8 cellular contexts compared by ENCODE assay signal in the genomic region with DNA sequence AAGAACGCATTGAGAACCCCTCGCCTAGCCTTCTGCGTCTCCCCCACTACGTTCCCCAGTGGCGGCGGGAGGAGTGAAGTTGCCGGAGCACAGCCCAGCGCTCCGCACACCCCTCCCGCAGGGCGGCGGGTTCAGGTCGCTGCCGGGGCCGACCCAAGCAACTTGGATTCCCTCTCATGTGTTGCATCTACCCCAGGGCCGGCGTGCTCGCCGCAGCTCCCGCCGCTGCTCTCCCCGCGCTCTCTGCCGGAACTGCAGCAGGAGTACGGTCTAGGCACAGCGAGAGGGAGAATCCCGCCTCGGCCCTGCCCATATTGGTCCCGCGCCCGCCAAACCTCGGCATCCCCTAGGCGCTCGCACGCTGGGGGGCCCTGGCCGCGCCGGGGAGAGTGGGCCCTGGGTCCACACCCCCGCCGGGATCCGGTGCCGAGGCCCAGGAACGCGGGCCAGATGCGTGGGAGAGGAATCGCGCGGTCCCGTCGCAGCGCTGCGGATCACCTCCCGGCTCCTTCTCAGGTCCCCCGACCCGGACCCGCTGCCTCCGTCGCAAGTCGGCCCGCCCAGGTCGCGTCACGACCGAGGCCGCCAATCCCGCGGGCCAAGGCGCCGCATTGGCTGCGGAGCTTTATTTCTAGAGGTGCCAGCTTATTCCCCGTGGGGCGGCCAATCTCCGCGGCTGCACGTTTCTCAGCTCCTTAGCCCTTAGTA. TPM values are rescaled to one million over a fixed set of nuclear protein-coding genes. Genes with fewer than 3 reads are reported as not detected.
DNase-seq lines count a peak whose midpoint lies in the region; ATAC-seq, FAIRE-seq and TF ChIP-seq lines count a peak whose summit lies in the region.

No MANE protein-coding gene starts in this region.

- peak overlapping the region; percentile 76 to 98 (median 96) for H3K27ac ChIP-seq in BLaER1 treated with 17β-estradiol and CSF1 and Interleukin-3, amounts not matched to agents 10 nM and 100 nM

- H3K36me3 Mint-ChIP-seq in activated CD8-positive, alpha-beta memory T cell treated with anti-CD3 and anti-CD28 coated beads, Interleukin-2, amount 10 ng/mL, durations not matched to agents 7 days and 5 days, result peaks cover 8% of the 10 kb centered on the region
- H3K36me3 Mint-ChIP-seq in mesothelial cell of epicardium, result no peaks in the 10 kb centered on the region

- peaks cover 3 to 41% (median 22%) of the 10 kb centered on the region in 11 experiments; a peak in 14 of 22 replicates for H4K20me1 ChIP-seq in BLaER1 treated with 17β-estradiol and CSF1 and Interleukin-3, amounts not matched to agents 10 nM and 100 nM

- ATAC-seq in HG03439 (IDR thresholded peaks at IDR 0.05; ENCODE audit: unreplicated experiment), result peak; percentile 41
- ATAC-seq in activated CD8-positive, alpha-beta memory T cell treated with anti-CD3 and anti-CD28 coated beads, Interleukin-2, amount 10 ng/mL, durations not matched to agents 7 days and 5 days, result peak; percentile 65

- no peaks in the 10 kb centered on the region for H3K27me3 ChIP-seq in BLaER1 treated with 17β-estradiol and CSF1 and Interleukin-3, amounts not matched to agents 10 nM and 100 nM
- H3K27me3 ChIP-seq in endocrine pancreas (ENCODE audit: control insufficient read depth, insufficient read depth, low read length), result no peaks in the 10 kb centered on the region

- H3K9me3 ChIP-seq in BLaER1 treated with 17β-estradiol and CSF1 and Interleukin-3, amounts not matched to agents 10 nM and 100 nM (replicated peaks in 1 of 11), result no peaks in the 10 kb centered on the region
- no peaks in the 10 kb centered on the region for H3K9me3 ChIP-seq in endocrine pancreas (ENCODE audit: control insufficient read depth, low read length)

- peak; percentile 75 for FAIRE-seq in GM19239 (lab: Jason Lieb, UNC)

- H3K4me1 Mint-ChIP-seq in activated CD8-positive, alpha-beta memory T cell treated with anti-CD3 and anti-CD28 coated beads, Interleukin-2, amount 10 ng/mL, durations not matched to agents 7 days and 5 days, result peaks cover 28% of the 10 kb centered on the region
- peaks cover 14% of the 10 kb centered on the region for H3K4me1 Mint-ChIP-seq in mesothelial cell of epicardium

- H3K4me1 ChIP-seq in BLaER1 treated with 17β-estradiol and CSF1 and Interleukin-3, amounts not matched to agents 10 nM and 100 nM, result peaks cover 33 to 42% (median 39%) of the 10 kb centered on the region in 10 experiments
- no peaks in the 10 kb centered on the region for H3K4me1 ChIP-seq in endocrine pancreas (ENCODE audit: control insufficient read depth, insufficient read depth, low read length)

- H3K9me3 Mint-ChIP-seq in activated CD8-positive, alpha-beta memory T cell treated with anti-CD3 and anti-CD28 coated beads, Interleukin-2, amount 10 ng/mL, durations not matched to agents 7 days and 5 days (ENCODE audit: low read depth), result no peaks in the 10 kb centered on the region
- H3K9me3 Mint-ChIP-seq in mesothelial cell of epicardium, result no peaks in the 10 kb centered on the region

- H3K27ac Mint-ChIP-seq in activated CD8-positive, alpha-beta memory T cell treated with anti-CD3 and anti-CD28 coated beads, Interleukin-2, amount 10 ng/mL, durations not matched to agents 7 days and 5 days, result peak overlapping the region; percentile 96
- peak overlapping the region; percentile 90 for H3K27ac Mint-ChIP-seq in mesothelial cell of epicardium

- peak overlapping the region; percentile 97 for H3K4me3 Mint-ChIP-seq in activated CD8-positive, alpha-beta memory T cell treated with anti-CD3 and anti-CD28 coated beads, Interleukin-2, amount 10 ng/mL, durations not matched to agents 7 days and 5 days
- H3K4me3 Mint-ChIP-seq in mesothelial cell of epicardium, result peak overlapping the region; percentile 97

- DNase-seq in GM19239 (ENCODE audit: insufficient read length, low spot score) (no peak), NCI-H748 treated with DMSO at 0.1 percent for 48 hours (lab: John Stamatoyannopoulos, UW) (peak; percentile 63), mesothelial cell of epicardium (ENCODE audit: low spot score in 2 of 2, unreplicated experiment in 2 of 2) (peak; percentile 49 to 76)
- peak; percentile 87 for DNase-seq in activated CD8-positive, alpha-beta memory T cell treated with anti-CD3 and anti-CD28 coated beads, Interleukin-2, amount 10 ng/mL, durations not matched to agents 7 days and 5 days
- DNase-seq in stimulated activated CD8-positive, alpha-beta memory T cell treated with anti-CD3 and anti-CD28 coated beads, Interleukin-15, amount 100 ng/mL, for 4 hours (ENCODE audit: low read depth in 2 of 2), result peak; percentile 64 to 66

- CTCF ChIA-PET in activated CD8-positive, alpha-beta memory T cell treated with anti-CD3 and anti-CD28 coated beads, Interleukin-2, amount 10 ng/mL, durations not matched to agents 7 days and 5 days (lab: Charles Lee), result interaction anchor here (0.9 to 7.1 kb wide), 7 partner anchors 16 to 76 kb away, joined by 3 to 42 read pairs (median 4); a partner anchor contains a TSS

- H3K27me3 Mint-ChIP-seq in activated CD8-positive, alpha-beta memory T cell treated with anti-CD3 and anti-CD28 coated beads, Interleukin-2, amount 10 ng/mL, durations not matched to agents 7 days and 5 days, result peaks cover 10% of the 10 kb centered on the region
- peaks cover under 1% of the 10 kb centered on the region for H3K27me3 Mint-ChIP-seq in mesothelial cell of epicardium (ENCODE audit: low read depth)

- peaks cover 0 to 16% (median 3%) of the 10 kb centered on the region in 11 experiments; a peak in 4 of 22 replicates for H3K36me3 ChIP-seq in BLaER1 treated with 17β-estradiol and CSF1 and Interleukin-3, amounts not matched to agents 10 nM and 100 nM
- H3K36me3 ChIP-seq in endocrine pancreas (ENCODE audit: control insufficient read depth, insufficient read depth, low read length), result no peaks in the 10 kb centered on the region

- H3K4me2 ChIP-seq in BLaER1 treated with 17β-estradiol and CSF1 and Interleukin-3, amounts not matched to agents 10 nM and 100 nM, result peak overlapping the region; percentile 74 to 99 (median 97)

- no peak for TF ChIP-seq CTCF in mesothelial cell of epicardium (IDR thresholded peaks at IDR 0.05; ENCODE audit: unreplicated experiment)

- peak overlapping the region; percentile 91 to 98 (median 97) for H3K9ac ChIP-seq in BLaER1 treated with 17β-estradiol and CSF1 and Interleukin-3, amounts not matched to agents 10 nM and 100 nM
- H3K9ac ChIP-seq in endocrine pancreas (ENCODE audit: control insufficient read depth, insufficient read depth, low read length), result peak overlapping the region; percentile 86

- H3K4me3 ChIP-seq in BLaER1 treated with 17β-estradiol and CSF1 and Interleukin-3, amounts not matched to agents 10 nM and 100 nM, result peak overlapping the region; percentile 85 to 97 (median 94)
- peak overlapping the region; percentile 87 for H3K4me3 ChIP-seq in endocrine pancreas (ENCODE audit: control insufficient read depth, insufficient read depth, low read length)

RNA-seq across cellular contexts. Expression of a gene that starts 0.6 kb away (rescaled TPM):
- total RNA-seq in activated CD8-positive, alpha-beta memory T cell treated with anti-CD3 and anti-CD28 coated beads, Interleukin-2, amount 10 ng/mL, durations not matched to agents 7 days and 5 days, result 10 to 100 TPM; 32.2 to 42.3 TPM
- 19.6 to 22.5 TPM (median 21.9 TPM) in 3 replicates for total RNA-seq in mesothelial cell of epicardium
